22 cellular contexts compared by ENCODE assay signal in genomic region chr21:15401331-15401730, GRCh38.
"Had no signal": no experiment of that assay in that cellular context is flagged by ENCODE, and none has a peak within 500 bp of the region (broad histone marks: within the 10 kb centered on the region; RNA-seq: fewer than 3 reads in every experiment).

No MANE protein-coding gene starts in this region.

- H3K36me3 Mint-ChIP-seq: IgD-negative memory B cell had no signal

- ATAC-seq: K562, Panc1, SK-N-SH treated with all-trans-retinoic acid at 6 μM for 48 hours had no signal

- H3K27me3 Mint-ChIP-seq: IgD-negative memory B cell had no signal

- FAIRE-seq: K562 had no signal

- H3K4me3 Mint-ChIP-seq: IgD-negative memory B cell had no signal

- H3K27ac ChIP-seq: KMS-11, RWPE1 had no signal

- DNase-seq: Kasumi-1, MM.1S, NCI-H1092 treated with DMSO at 0.1 percent for 48 hours, NCI-H1436, NCI-H187, NCI-H2029, NCI-H2081 treated with DMSO at 0.1 percent for 48 hours, NCI-H2171, NCI-H226, NCI-H446, NCI-H510A, NCI-H524 treated with DMSO at 0.1 percent for 48 hours, NCI-H69, NCI-H774, PC-3, SHP77 had no signal

- H3K27ac Mint-ChIP-seq: IgD-negative memory B cell had no signal

- H3K4me3 ChIP-seq: K562 had no signal

- H3K4me1 Mint-ChIP-seq: IgD-negative memory B cell had no signal
